21 cellular contexts compared by ENCODE assay signal in the genomic region with DNA sequence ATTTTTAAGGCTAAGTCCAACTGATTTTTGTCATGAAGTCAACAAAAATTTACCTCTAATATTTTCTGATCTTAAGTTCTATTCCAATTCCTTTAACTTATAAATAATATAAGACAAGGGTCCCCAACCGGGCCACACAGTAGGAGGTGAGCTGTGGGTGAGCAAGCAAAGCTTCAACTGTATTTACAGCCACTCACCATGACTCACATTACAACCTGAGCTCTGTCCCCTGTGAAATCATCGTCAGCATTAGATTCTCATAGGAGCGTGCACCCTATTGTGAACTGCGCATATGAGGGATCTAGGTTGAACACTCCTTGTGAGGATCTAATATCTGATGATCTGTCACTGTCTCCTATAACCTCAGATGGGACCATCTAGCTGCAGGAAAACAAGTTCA.
DNase-seq lines count a peak whose midpoint lies in the region; FAIRE-seq and TF ChIP-seq lines count a peak whose summit lies in the region.
"Had no signal": no experiment of that assay in that cellular context is flagged by ENCODE, and none has a peak within 500 bp of the region (broad histone marks: within the 10 kb centered on the region; RNA-seq: fewer than 3 reads in every experiment).

No MANE protein-coding gene starts in this region.

- WGBS in spleen, 5 donors, result 87 to 97% (median 94%) methylated on average over 4 of the region's 4 CpGs

- no peak overlapping the region for H3K27ac Mint-ChIP-seq in MCF 10A (ENCODE audit: low read depth, unreplicated experiment)
- H3K27ac Mint-ChIP-seq: CD14-positive monocyte; CD4-positive, alpha-beta memory T cell; GM23338; HFFc6 had no signal

- FAIRE-seq in bronchial epithelial cell (lab: Jason Lieb, UNC), result no peak
- FAIRE-seq: A549, GM12878, GM19239, HTR-8/SVneo had no signal

- H3K9me3 ChIP-seq in breast epithelium (no peaks in the 10 kb centered on the region), spleen (no peaks in the 10 kb centered on the region)
- H3K9me3 ChIP-seq: A549 had no signal

- no peak overlapping the region for H3K4me3 Mint-ChIP-seq in MCF 10A (ENCODE audit: unreplicated experiment)
- H3K4me3 Mint-ChIP-seq: CD14-positive monocyte; CD4-positive, alpha-beta memory T cell; GM23338; HFFc6 had no signal

- H3K9me3 Mint-ChIP-seq in MCF 10A (ENCODE audit: unreplicated experiment), result no peaks in the 10 kb centered on the region
- H3K9me3 Mint-ChIP-seq: GM23338, HFFc6 had no signal

- H3K4me1 Mint-ChIP-seq in MCF 10A (ENCODE audit: insufficient read depth, unreplicated experiment), result peaks cover 8% of the 10 kb centered on the region
- H3K4me1 Mint-ChIP-seq: CD14-positive monocyte, GM23338 had no signal

- TF ChIP-seq CTCF in MCF 10A (IDR thresholded peaks at IDR 0.05; ENCODE audit: unreplicated experiment), result no peak
- no peak for TF ChIP-seq CTCF in breast epithelium (IDR thresholded peaks at IDR 0.05)
- TF ChIP-seq CTCF in bronchial epithelial cell (IDR thresholded peaks at IDR 0.05; ENCODE audit: insufficient read depth, low read length, severe bottlenecking), result no peak
- TF ChIP-seq CTCF in spleen (IDR thresholded peaks at IDR 0.05 in 8 of 11, conservative IDR thresholded peaks at IDR 0.05 in 3 of 11), result no peak

- TF ChIP-seq POLR2A in breast epithelium (IDR thresholded peaks at IDR 0.05) (no peak), spleen (IDR thresholded peaks at IDR 0.05) (no peak)

- peak; percentile 2 for DNase-seq in MCF 10A (ENCODE audit: unreplicated experiment)
- DNase-seq in breast epithelium (ENCODE audit: low spot score in 2 of 2), result no peak
- peak; percentile 17 for DNase-seq in NCI-H69 (lab: John Stamatoyannopoulos, UW)
- peak; percentile 33 for DNase-seq in bronchial epithelial cell (ENCODE audit: low read depth)
- DNase-seq in spleen, result no peak
- no peak for DNase-seq in AG08396 (ENCODE audit: low spot score)
- no peak for DNase-seq in central memory CD4-positive, alpha-beta T cell
- DNase-seq: CD4-positive, alpha-beta memory T cell; DMS79 treated with DMSO at 0.1 percent for 48 hours; H7; HFFc6; IMR-90 had no signal

- H3K4me3 ChIP-seq in breast epithelium (no peak overlapping the region), bronchial epithelial cell (ENCODE audit: low read depth, low read length) (no peak overlapping the region), spleen (no peak overlapping the region)
- H3K4me3 ChIP-seq: A549, BLaER1, GM12878, GM23338 had no signal

- POLR2A ChIA-PET in MCF 10A (lab: Yijun Ruan, JAX), result no interaction called here

- intact Hi-C loops in MCF 10A (cut with micrococcal nuclease) (no loop called here), breast epithelium (cut with DNase I; ENCODE audit: low total_unique reads) (no loop called here), spleen (cut with DNase I; ENCODE audit: low total_unique reads) (no loop called here)

- H3K27me3 Mint-ChIP-seq in MCF 10A (ENCODE audit: insufficient read depth, unreplicated experiment), result no peaks in the 10 kb centered on the region
- H3K27me3 Mint-ChIP-seq: CD4-positive, alpha-beta memory T cell had no signal

- CTCF ChIA-PET in MCF 10A (lab: Yijun Ruan, JAX), result no interaction called here

- BruUV-seq in MCF 10A (replicated peaks; lab: Mats Ljungman, UMichigan), result no TSS peak

- no peaks in the 10 kb centered on the region for H3K36me3 ChIP-seq in breast epithelium
- no peaks in the 10 kb centered on the region for H3K36me3 ChIP-seq in bronchial epithelial cell (ENCODE audit: control insufficient read depth, insufficient read depth, low read length)
- no peaks in the 10 kb centered on the region for H3K36me3 ChIP-seq in spleen
- H3K36me3 ChIP-seq: BLaER1 had no signal

- H3K36me3 Mint-ChIP-seq in MCF 10A (ENCODE audit: insufficient read depth, unreplicated experiment), result no peaks in the 10 kb centered on the region
- H3K36me3 Mint-ChIP-seq: CD14-positive monocyte; CD4-positive, alpha-beta memory T cell had no signal

- H3K27me3 ChIP-seq in breast epithelium (no peaks in the 10 kb centered on the region), bronchial epithelial cell (ENCODE audit: control insufficient read depth, insufficient read depth, low read length) (no peaks in the 10 kb centered on the region), spleen (replicated peaks in 1 of 7) (no peaks in the 10 kb centered on the region)
- H3K27me3 ChIP-seq: BLaER1 had no signal

- H3K27ac ChIP-seq in breast epithelium, result no peak overlapping the region
- H3K27ac ChIP-seq in spleen, result no peak overlapping the region
- H3K27ac ChIP-seq: 22Rv1, A549, BLaER1, HL-60 had no signal

- H3K4me1 ChIP-seq in breast epithelium (no peaks in the 10 kb centered on the region), spleen (no peaks in the 10 kb centered on the region)
- H3K4me1 ChIP-seq: A549 had no signal

Comparison
In these comparisons a context has a peak if more than half of its experiments do, and no peak if none do; other contexts are left out.
1. DNase-seq: peak in MCF 10A (single experiment), NCI-H69 (single experiment) and bronchial epithelial cell (single experiment); none in breast epithelium (0 of 2), spleen (single experiment), AG08396 (single experiment) and central memory CD4-positive, alpha-beta T cell (single experiment).